ENCODE assay signal across 1 cellular context in the genomic region with DNA sequence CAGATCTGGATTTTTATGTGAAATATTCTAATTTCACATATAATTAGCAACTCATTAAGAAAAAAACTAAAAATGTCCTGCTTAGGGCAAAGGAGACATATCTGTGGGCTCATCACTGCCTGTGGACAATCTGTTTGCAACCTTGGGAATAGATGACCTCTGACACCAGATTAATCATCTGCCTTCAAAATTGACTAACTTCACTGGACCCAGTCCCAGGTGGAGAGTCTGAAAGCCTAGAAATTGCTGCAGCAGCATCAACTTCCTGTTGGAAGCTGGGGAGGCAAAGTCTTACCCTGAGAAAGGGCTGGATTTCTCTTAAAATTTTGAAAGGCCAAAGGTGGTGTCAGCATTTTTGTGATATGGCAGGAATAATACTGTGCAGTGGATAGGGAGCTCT.
TF ChIP-seq lines count a peak whose summit lies in the region.

No MANE protein-coding gene starts in this region.

TF ChIP-seq in GM23338, 12 proteins besides CTCF, POLR2A, EP300 and RAD21 (continued from another document):
- TF ChIP-seq, protein P1, sequence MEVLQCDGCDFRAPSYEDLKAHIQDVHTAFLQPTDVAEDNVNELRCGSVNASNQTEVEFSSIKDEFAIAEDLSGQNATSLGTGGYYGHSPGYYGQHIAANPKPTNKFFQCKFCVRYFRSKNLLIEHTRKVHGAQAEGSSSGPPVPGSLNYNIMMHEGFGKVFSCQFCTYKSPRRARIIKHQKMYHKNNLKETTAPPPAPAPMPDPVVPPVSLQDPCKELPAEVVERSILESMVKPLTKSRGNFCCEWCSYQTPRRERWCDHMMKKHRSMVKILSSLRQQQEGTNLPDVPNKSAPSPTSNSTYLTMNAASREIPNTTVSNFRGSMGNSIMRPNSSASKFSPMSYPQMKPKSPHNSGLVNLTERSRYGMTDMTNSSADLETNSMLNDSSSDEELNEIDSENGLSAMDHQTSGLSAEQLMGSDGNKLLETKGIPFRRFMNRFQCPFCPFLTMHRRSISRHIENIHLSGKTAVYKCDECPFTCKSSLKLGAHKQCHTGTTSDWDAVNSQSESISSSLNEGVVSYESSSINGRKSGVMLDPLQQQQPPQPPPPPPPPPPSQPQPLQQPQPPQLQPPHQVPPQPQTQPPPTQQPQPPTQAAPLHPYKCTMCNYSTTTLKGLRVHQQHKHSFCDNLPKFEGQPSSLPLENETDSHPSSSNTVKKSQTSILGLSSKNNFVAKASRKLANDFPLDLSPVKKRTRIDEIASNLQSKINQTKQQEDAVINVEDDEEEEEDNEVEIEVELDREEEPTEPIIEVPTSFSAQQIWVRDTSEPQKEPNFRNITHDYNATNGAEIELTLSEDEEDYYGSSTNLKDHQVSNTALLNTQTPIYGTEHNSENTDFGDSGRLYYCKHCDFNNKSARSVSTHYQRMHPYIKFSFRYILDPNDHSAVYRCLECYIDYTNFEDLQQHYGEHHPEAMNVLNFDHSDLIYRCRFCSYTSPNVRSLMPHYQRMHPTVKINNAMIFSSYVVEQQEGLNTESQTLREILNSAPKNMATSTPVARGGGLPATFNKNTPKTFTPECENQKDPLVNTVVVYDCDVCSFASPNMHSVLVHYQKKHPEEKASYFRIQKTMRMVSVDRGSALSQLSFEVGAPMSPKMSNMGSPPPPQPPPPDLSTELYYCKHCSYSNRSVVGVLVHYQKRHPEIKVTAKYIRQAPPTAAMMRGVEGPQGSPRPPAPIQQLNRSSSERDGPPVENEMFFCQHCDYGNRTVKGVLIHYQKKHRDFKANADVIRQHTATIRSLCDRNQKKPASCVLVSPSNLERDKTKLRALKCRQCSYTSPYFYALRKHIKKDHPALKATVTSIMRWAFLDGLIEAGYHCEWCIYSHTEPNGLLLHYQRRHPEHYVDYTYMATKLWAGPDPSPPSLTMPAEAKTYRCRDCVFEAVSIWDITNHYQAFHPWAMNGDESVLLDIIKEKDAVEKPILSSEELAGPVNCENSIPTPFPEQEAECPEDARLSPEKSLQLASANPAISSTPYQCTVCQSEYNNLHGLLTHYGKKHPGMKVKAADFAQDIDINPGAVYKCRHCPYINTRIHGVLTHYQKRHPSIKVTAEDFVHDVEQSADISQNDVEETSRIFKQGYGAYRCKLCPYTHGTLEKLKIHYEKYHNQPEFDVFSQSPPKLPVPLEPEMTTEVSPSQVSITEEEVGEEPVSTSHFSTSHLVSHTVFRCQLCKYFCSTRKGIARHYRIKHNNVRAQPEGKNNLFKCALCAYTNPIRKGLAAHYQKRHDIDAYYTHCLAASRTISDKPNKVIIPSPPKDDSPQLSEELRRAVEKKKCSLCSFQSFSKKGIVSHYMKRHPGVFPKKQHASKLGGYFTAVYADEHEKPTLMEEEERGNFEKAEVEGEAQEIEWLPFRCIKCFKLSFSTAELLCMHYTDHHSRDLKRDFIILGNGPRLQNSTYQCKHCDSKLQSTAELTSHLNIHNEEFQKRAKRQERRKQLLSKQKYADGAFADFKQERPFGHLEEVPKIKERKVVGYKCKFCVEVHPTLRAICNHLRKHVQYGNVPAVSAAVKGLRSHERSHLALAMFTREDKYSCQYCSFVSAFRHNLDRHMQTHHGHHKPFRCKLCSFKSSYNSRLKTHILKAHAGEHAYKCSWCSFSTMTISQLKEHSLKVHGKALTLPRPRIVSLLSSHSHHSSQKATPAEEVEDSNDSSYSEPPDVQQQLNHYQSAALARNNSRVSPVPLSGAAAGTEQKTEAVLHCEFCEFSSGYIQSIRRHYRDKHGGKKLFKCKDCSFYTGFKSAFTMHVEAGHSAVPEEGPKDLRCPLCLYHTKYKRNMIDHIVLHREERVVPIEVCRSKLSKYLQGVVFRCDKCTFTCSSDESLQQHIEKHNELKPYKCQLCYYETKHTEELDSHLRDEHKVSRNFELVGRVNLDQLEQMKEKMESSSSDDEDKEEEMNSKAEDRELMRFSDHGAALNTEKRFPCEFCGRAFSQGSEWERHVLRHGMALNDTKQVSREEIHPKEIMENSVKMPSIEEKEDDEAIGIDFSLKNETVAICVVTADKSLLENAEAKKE (CRISPR knock-in tag; IDR thresholded peaks at IDR 0.05): no peak
- no peak for TF ChIP-seq EZH2phosphoT487 (IDR thresholded peaks at IDR 0.05; ENCODE audit: unreplicated experiment)
